1 cellular context compared by ENCODE assay signal in genomic region chr11:36253238-36253637, GRCh38.
TF ChIP-seq lines count a peak whose summit lies in the region.

No MANE protein-coding gene starts in this region.

TF ChIP-seq in K562, 482 proteins besides CTCF, POLR2A, EP300 and RAD21:
- TF ChIP-seq TCF15 (CRISPR knock-in tag; IDR thresholded peaks at IDR 0.05) (no peak), NR0B1 (IDR thresholded peaks at IDR 0.05; ENCODE audit: partially characterized antibody) (no peak), HNRNPH1 (optimal IDR thresholded peaks at IDR 0.05; ENCODE audit: low read depth, low read length) (no peak), CBFA2T3 (IDR thresholded peaks at IDR 0.05) (0 out of 2 replicates have a peak, but pooled peaks have one; percentile 17), ZNF75A (CRISPR knock-in tag; IDR thresholded peaks at IDR 0.05) (no peak), ZNF696 (CRISPR knock-in tag; conservative IDR thresholded peaks at IDR 0.05) (no peak), L3MBTL2 (IDR thresholded peaks at IDR 0.05) (no peak)
TF ChIP-seq in K562: peak in this region for 1.
